14 cellular contexts compared by ENCODE assay signal in the genomic region with DNA sequence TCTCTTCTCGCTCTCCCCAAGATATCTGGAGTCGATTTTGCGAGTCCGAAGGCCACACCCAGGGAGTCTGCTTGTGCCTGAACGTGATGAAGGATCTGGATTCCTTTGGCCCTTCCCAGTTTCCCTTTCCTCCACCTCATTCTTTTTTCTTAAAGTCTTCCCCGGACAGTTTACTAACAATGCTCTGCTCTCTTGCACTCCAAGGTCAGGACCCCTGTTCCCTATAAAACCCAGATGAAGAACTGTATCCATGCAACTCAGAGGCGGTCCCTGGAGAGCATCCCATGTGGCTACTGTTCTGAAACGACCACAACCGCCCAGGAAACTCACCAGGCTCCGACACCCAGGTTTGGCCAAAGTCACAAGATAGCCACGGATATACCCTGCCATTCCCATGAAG.
DNase-seq lines count a peak whose midpoint lies in the region; ATAC-seq and TF ChIP-seq lines count a peak whose summit lies in the region.
"Had no signal": no experiment of that assay in that cellular context is flagged by ENCODE, and none has a peak within 500 bp of the region (broad histone marks: within the 10 kb centered on the region; RNA-seq: fewer than 3 reads in every experiment).

No MANE protein-coding gene starts in this region.

- intact Hi-C loops in ascending aorta (cut with DNase I) (loop anchor here (2.0 kb wide), 3 partner anchors 81 to 325 kb away; no protein-coding TSS in a partner anchor), Right ventricle myocardium superior (cut with DNase I) (no loop called here), aorta (cut with DNase I) (loop anchor here (2.0 to 10.0 kb wide), 4 partner anchors 81 to 329 kb away; no protein-coding TSS in a partner anchor)

- peaks cover 4% of the 10 kb centered on the region for H3K27me3 Mint-ChIP-seq in activated naive CD8-positive, alpha-beta T cell treated with anti-CD3 and anti-CD28 coated beads for 36 hours
- H3K27me3 Mint-ChIP-seq: activated naive CD4-positive, alpha-beta T cell treated with anti-CD3 and anti-CD28 coated beads, Interleukin-2, amount 50 U/mL, for 24 hours had no signal

- H3K36me3 ChIP-seq in ascending aorta (no peaks in the 10 kb centered on the region), osteoblast (ENCODE audit: insufficient read depth, low read length) (no peaks in the 10 kb centered on the region), aorta (ENCODE audit: control insufficient read depth in 1 of 2, insufficient read depth in 2 of 2, low read length in 1 of 2) (no peaks in the 10 kb centered on the region)

- peak overlapping the region; percentile 45 for H2AFZ ChIP-seq in osteoblast (ENCODE audit: low read length)

- H3K9me3 ChIP-seq in ascending aorta, result no peaks in the 10 kb centered on the region
- H3K9me3 ChIP-seq in osteoblast (ENCODE audit: low read depth, low read length), result no peaks in the 10 kb centered on the region
- H3K9me3 ChIP-seq in aorta (ENCODE audit: control insufficient read depth, low read length), result no peaks in the 10 kb centered on the region

- H3K4me3 ChIP-seq in ascending aorta, result peak overlapping the region; percentile 24 to 49
- no peak overlapping the region for H3K4me3 ChIP-seq in osteoblast (ENCODE audit: insufficient read depth, low read length)
- H3K4me3 ChIP-seq in aorta (ENCODE audit: low read length in 2 of 2), result peak overlapping the region in 1 of 2 donors; percentile 20

- H3K79me2 ChIP-seq in osteoblast (ENCODE audit: insufficient read depth, low read length), result no peaks in the 10 kb centered on the region

- no peaks in the 10 kb centered on the region for H4K20me1 ChIP-seq in osteoblast (ENCODE audit: insufficient read depth, low read length)

- H3K27ac ChIP-seq in ascending aorta (peak overlapping the region; percentile 91 to 94), osteoblast (ENCODE audit: low read depth, low read length) (no peak overlapping the region), aorta (ENCODE audit: low read depth in 1 of 2, low read length in 2 of 2) (peak overlapping the region; percentile 72 to 97)

- ATAC-seq in Right ventricle myocardium superior (ENCODE audit: poor library complexity) (peak; percentile 24), aorta (ENCODE audit: low FRiP score) (peak; percentile 6), HG03378 (IDR thresholded peaks at IDR 0.05; ENCODE audit: unreplicated experiment) (no peak)
- ATAC-seq: stimulated activated effector memory CD8-positive, alpha-beta T cell treated with anti-CD3 and anti-CD28 coated beads, Interleukin-12 subunit alpha, Interleukin-12 subunit beta, amount 100 ng/mL, for 72 hours had no signal

- 10 to 15% methylated on average over 11 of the region's 11 CpGs for WGBS in aorta, 2 donors

- H3K9me3 Mint-ChIP-seq in activated naive CD8-positive, alpha-beta T cell treated with anti-CD3 and anti-CD28 coated beads for 36 hours, result no peaks in the 10 kb centered on the region
- H3K9me3 Mint-ChIP-seq: activated naive CD4-positive, alpha-beta T cell treated with anti-CD3 and anti-CD28 coated beads, Interleukin-2, amount 50 U/mL, for 24 hours had no signal

- DNase-seq in ascending aorta (ENCODE audit: low spot score in 2 of 2) (no peak), Right ventricle myocardium superior (no peak), osteoblast (ENCODE audit: insufficient read length, low spot score, missing footprints) (no peak), aorta (no peak)
- DNase-seq in stimulated activated CD4-positive, alpha-beta T cell treated with anti-CD3 and anti-CD28 coated beads, Interleukin-2, amount 100 ng/mL, for 24 hours, result no peak
- no peak for DNase-seq in activated naive CD8-positive, alpha-beta T cell treated with anti-CD3 and anti-CD28 coated beads for 36 hours
- DNase-seq: activated CD8-positive, alpha-beta memory T cell treated with anti-CD3 and anti-CD28 coated beads, Interleukin-2, amount 50 U/mL, for 4 hours; cerebellar nuclear complex; COR-L47; MV-4-11; stimulated activated CD4-positive, alpha-beta T cell treated with anti-CD3 and anti-CD28 coated beads, Interleukin-4, amount 100 ng/mL, for 1 hour had no signal

- no peak overlapping the region for H3K27ac Mint-ChIP-seq in activated naive CD8-positive, alpha-beta T cell treated with anti-CD3 and anti-CD28 coated beads for 36 hours
- H3K27ac Mint-ChIP-seq: activated naive CD4-positive, alpha-beta T cell treated with anti-CD3 and anti-CD28 coated beads, Interleukin-2, amount 50 U/mL, for 24 hours; stimulated activated effector memory CD8-positive, alpha-beta T cell treated with anti-CD3 and anti-CD28 coated beads, Interleukin-12 subunit alpha, Interleukin-12 subunit beta, amount 100 ng/mL, for 72 hours had no signal

- H3K36me3 Mint-ChIP-seq in activated naive CD8-positive, alpha-beta T cell treated with anti-CD3 and anti-CD28 coated beads for 36 hours, result no peaks in the 10 kb centered on the region
- H3K36me3 Mint-ChIP-seq: activated naive CD4-positive, alpha-beta T cell treated with anti-CD3 and anti-CD28 coated beads, Interleukin-2, amount 50 U/mL, for 24 hours; stimulated activated effector memory CD8-positive, alpha-beta T cell treated with anti-CD3 and anti-CD28 coated beads, Interleukin-12 subunit alpha, Interleukin-12 subunit beta, amount 100 ng/mL, for 72 hours had no signal

- no peaks in the 10 kb centered on the region for H3K4me1 Mint-ChIP-seq in activated naive CD8-positive, alpha-beta T cell treated with anti-CD3 and anti-CD28 coated beads for 36 hours
- H3K4me1 Mint-ChIP-seq: activated naive CD4-positive, alpha-beta T cell treated with anti-CD3 and anti-CD28 coated beads, Interleukin-2, amount 50 U/mL, for 24 hours; stimulated activated effector memory CD8-positive, alpha-beta T cell treated with anti-CD3 and anti-CD28 coated beads, Interleukin-12 subunit alpha, Interleukin-12 subunit beta, amount 100 ng/mL, for 72 hours had no signal

- peaks cover 3 to 21% of the 10 kb centered on the region in 2 donors for H3K4me1 ChIP-seq in ascending aorta
- H3K4me1 ChIP-seq in osteoblast (ENCODE audit: insufficient read depth, low read length), result peaks cover 20% of the 10 kb centered on the region
- H3K4me1 ChIP-seq in aorta (ENCODE audit: control insufficient read depth in 1 of 2, insufficient read depth in 2 of 2, low read length in 2 of 2), result peaks cover 0 to 5% of the 10 kb centered on the region in 2 donors

- H3K4me3 Mint-ChIP-seq in activated naive CD8-positive, alpha-beta T cell treated with anti-CD3 and anti-CD28 coated beads for 36 hours, result no peak overlapping the region
- H3K4me3 Mint-ChIP-seq: activated naive CD4-positive, alpha-beta T cell treated with anti-CD3 and anti-CD28 coated beads, Interleukin-2, amount 50 U/mL, for 24 hours; stimulated activated effector memory CD8-positive, alpha-beta T cell treated with anti-CD3 and anti-CD28 coated beads, Interleukin-12 subunit alpha, Interleukin-12 subunit beta, amount 100 ng/mL, for 72 hours had no signal

- H3K27me3 ChIP-seq in ascending aorta, result no peaks in the 10 kb centered on the region
- no peaks in the 10 kb centered on the region for H3K27me3 ChIP-seq in osteoblast (ENCODE audit: insufficient read depth, low read length)
- H3K27me3 ChIP-seq in aorta (ENCODE audit: control insufficient read depth in 1 of 2, insufficient read depth in 2 of 2, low read length in 1 of 2), result no peaks in the 10 kb centered on the region

- H3K4me2 ChIP-seq in osteoblast (ENCODE audit: insufficient read depth, low read length), result peak overlapping the region; percentile 81

- TF ChIP-seq CTCF in ascending aorta (IDR thresholded peaks at IDR 0.05) (no peak), osteoblast (IDR thresholded peaks at IDR 0.05; ENCODE audit: extremely low read depth, low read depth, low read length) (no peak)
